ENCODE assay signal across 8 cellular contexts in the genomic region with DNA sequence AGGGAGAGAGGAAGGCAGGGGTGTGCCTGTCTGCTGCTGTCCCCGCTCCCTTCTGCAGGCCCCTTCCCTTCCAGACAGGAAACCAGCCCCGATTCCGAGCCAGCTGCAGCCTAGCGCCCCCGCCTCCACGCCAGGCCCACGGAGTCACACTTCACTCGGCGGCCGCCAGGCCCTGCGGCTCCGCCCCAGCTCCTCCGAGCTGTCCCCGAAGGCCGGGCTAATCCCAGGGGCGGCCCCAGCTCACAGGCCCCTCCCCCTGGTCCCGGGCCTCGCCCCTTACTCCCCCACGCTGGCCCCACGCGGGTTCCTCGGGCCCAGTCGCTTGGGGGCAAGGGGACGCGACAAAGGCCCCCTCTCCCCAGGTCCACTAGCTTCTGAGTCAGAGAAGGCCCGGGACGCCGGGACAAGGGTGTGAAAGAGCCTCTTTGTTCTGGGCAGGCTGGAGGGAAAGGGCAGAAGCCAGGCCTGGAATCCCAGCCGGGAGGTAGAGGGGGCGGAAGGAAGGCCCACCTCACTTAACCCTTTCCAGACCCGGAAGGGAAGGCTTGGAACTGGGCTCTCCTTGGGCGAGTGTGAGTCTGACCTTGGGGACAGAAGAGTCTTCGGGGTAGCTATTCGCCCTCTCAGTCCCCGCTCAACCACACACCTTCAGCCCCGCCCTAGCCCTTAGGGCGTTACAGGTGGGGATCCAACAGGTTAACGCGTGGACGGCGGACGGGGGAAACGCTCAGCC. TPM values are rescaled to one million over a fixed set of nuclear protein-coding genes. Genes with fewer than 3 reads are reported as not detected.
DNase-seq lines count a peak whose midpoint lies in the region; ATAC-seq, FAIRE-seq and TF ChIP-seq lines count a peak whose summit lies in the region.

No MANE protein-coding gene starts in this region.

- peaks cover 5 to 40% of the 10 kb centered on the region in 2 donors for H3K4me1 ChIP-seq in left lung

- peaks cover 5 to 61% of the 10 kb centered on the region in 2 donors for H3K27me3 ChIP-seq in left lung

- peak overlapping the region; percentile 47 to 50 for H3K4me3 ChIP-seq in left lung

- FAIRE-seq in GM18507 (lab: Jason Lieb, UNC) (peak; percentile 80), TTC549 (lab: Jason Lieb, UNC) (peak; percentile 46)

- peak overlapping the region; percentile 77 to 81 for H3K27ac ChIP-seq in left lung

- no peaks in the 10 kb centered on the region for H3K36me3 ChIP-seq in left lung

- peak; percentile 92 for ATAC-seq in HG02852 (IDR thresholded peaks at IDR 0.05; ENCODE audit: unreplicated experiment)
- ATAC-seq in left lung: peak; percentile 92

- DNase-seq in AG20443 (ENCODE audit: low spot score) (peak; percentile 99), GM18507 (ENCODE audit: extremely low spot score, insufficient read length, low read depth) (peak; percentile 90), NCI-H146 (lab: John Stamatoyannopoulos, UW) (peak; percentile 84), dermis blood vessel endothelial cell (peak; percentile 67), left lung (peak; percentile 87 to 94)
- peak; percentile 48 for DNase-seq in stimulated activated CD4-positive, alpha-beta T cell treated with anti-CD3 and anti-CD28 coated beads, Interleukin-4, amount 100 ng/mL, for 24 hours

- peak in 1 of 2 donors; percentile 57 for TF ChIP-seq CTCF in left lung (IDR thresholded peaks at IDR 0.05)

- intact Hi-C loops in left lung (cut with DNase I): no loop called here

- no peaks in the 10 kb centered on the region for H3K9me3 ChIP-seq in left lung

RNA-seq across cellular contexts. Expression of gene RTKN, which starts 1.2 kb away (rescaled TPM):
- total RNA-seq in dermis blood vessel endothelial cell (21.6 and 27.0 TPM in 2 replicates), left lung (10 to 100 TPM; 29.6 to 37.0 TPM)

RNA-seq across cellular contexts. Expression of gene INO80B, which starts 14.3 kb away (rescaled TPM):
- 6.5 and 24.0 TPM in 2 replicates for total RNA-seq in dermis blood vessel endothelial cell
- total RNA-seq in left lung: 10 to 100 TPM; 23.8 to 27.1 TPM

RNA-seq across cellular contexts. Expression of gene WBP1, which starts 17.7 kb away (rescaled TPM):
- total RNA-seq in dermis blood vessel endothelial cell (34.3 and 44.9 TPM in 2 replicates), left lung (10 to 100 TPM; 38.7 to 71.7 TPM)

RNA-seq across cellular contexts. Expression of gene WDR54, which starts 19.0 kb away (rescaled TPM):
- total RNA-seq in dermis blood vessel endothelial cell (23.3 and 36.9 TPM in 2 replicates), left lung (10 to 100 TPM in 1 of 2 donors, 1 to 10 TPM in 1; 9.2 to 17.7 TPM)

RNA-seq across cellular contexts. Expression of gene C2orf81, which starts 19.1 kb away (rescaled TPM):
- total RNA-seq in dermis blood vessel endothelial cell (0.14 and 0.17 TPM in 2 replicates), left lung (1 to 10 TPM; 2.8 to 3.4 TPM)

Comparison
In these comparisons a context has a peak if more than half of its experiments do, and no peak if none do; other contexts are left out.
1. Peak in every context shown above with its lines: DNase-seq, ATAC-seq, H3K4me3 ChIP-seq and H3K27ac ChIP-seq.
2. DNase-seq: peak in every context shown above with its lines; median percentile 99 in AG20443; 90 in left lung; 90 in GM18507; 84 in NCI-H146; 67 in dermis blood vessel endothelial cell; 48 in stimulated activated CD4-positive, alpha-beta T cell treated with anti-CD3 and anti-CD28 coated beads, Interleukin-4, amount 100 ng/mL, for 24 hours.